ENCODE assay signal across 9 cellular contexts in genomic region chr19:18683109-18683954, GRCh38. TPM values are rescaled to one million over a fixed set of nuclear protein-coding genes. Genes with fewer than 3 reads are reported as not detected.
DNase-seq lines count a peak whose midpoint lies in the region; ATAC-seq, FAIRE-seq and TF ChIP-seq lines count a peak whose summit lies in the region.
"Had no signal": no experiment of that assay in that cellular context is flagged by ENCODE, and none has a peak within 500 bp of the region (broad histone marks: within the 10 kb centered on the region; RNA-seq: fewer than 3 reads in every experiment).

TSS of gene CRTC1 (plus strand) at chr19:18683680. CDS start at chr19:18683703, 23 bp downstream.

- no peak for FAIRE-seq in kidney (lab: Jason Lieb, UNC)
- FAIRE-seq: G401.6 had no signal

- H3K9me3 ChIP-seq in kidney (ENCODE audit: control insufficient read depth in 1 of 2, low read length in 2 of 2): no peaks in the 10 kb centered on the region

- H3K4me1 ChIP-seq in kidney (ENCODE audit: control insufficient read depth in 1 of 2, insufficient read depth in 1 of 2, low read depth in 1 of 2, low read length in 2 of 2): peaks cover 0 to 19% of the 10 kb centered on the region in 2 donors

- intact Hi-C loops in kidney (cut with DNase I): no loop called here

- DNase-seq in NCI-H226 (peak; percentile 50), kidney (peak; percentile 98)
- peak; percentile 90 to 91 for DNase-seq in central memory CD8-positive, alpha-beta T cell (ENCODE audit: low spot score in 2 of 2)
- DNase-seq in stimulated activated CD4-positive, alpha-beta T cell treated with anti-CD3 and anti-CD28 coated beads, Interleukin-12 subunit alpha, Interleukin-12 subunit beta, amount 100 ng/mL, for 48 hours (ENCODE audit: low read depth in 2 of 3, low spot score in 1 of 3): peak; percentile 78 to 89 (median 83)

- H3K27ac Mint-ChIP-seq in central memory CD8-positive, alpha-beta T cell (ENCODE audit: low read depth): peak within 1 kb of the TSS; percentile 68

- TF ChIP-seq CTCF in 22Rv1 (IDR thresholded peaks at IDR 0.05) (no peak), kidney (IDR thresholded peaks at IDR 0.05; ENCODE audit: borderline replicate concordance, extremely low read depth, insufficient read depth) (no peak)

- no peaks in the 10 kb centered on the region for H3K27me3 Mint-ChIP-seq in central memory CD8-positive, alpha-beta T cell

- peaks cover 11% of the 10 kb centered on the region for H3K36me3 Mint-ChIP-seq in central memory CD8-positive, alpha-beta T cell (ENCODE audit: insufficient read depth)

- peak within 1 kb of the TSS; percentile 58 for H3K27ac ChIP-seq in 22Rv1
- H3K27ac ChIP-seq in kidney (ENCODE audit: low read depth in 2 of 2, low read length in 2 of 2): peak within 1 kb of the TSS; percentile 78 to 84

- H3K9ac ChIP-seq in kidney (ENCODE audit: low read length in 2 of 2): peak within 1 kb of the TSS; percentile 73 to 77

- H3K9me3 Mint-ChIP-seq in central memory CD8-positive, alpha-beta T cell: no peaks in the 10 kb centered on the region

- H3K36me3 ChIP-seq in kidney (ENCODE audit: control insufficient read depth in 1 of 2, insufficient read depth in 2 of 2, low read length in 2 of 2): no peaks in the 10 kb centered on the region

- peak; percentile 79 for TF ChIP-seq POLR2A in GM18526 (IDR thresholded peaks at IDR 0.05; ENCODE audit: extremely low read depth, insufficient read length)

- peak within 1 kb of the TSS; percentile 83 to 86 for H3K4me3 ChIP-seq in kidney (ENCODE audit: low read length in 2 of 2)

- peak within 1 kb of the TSS; percentile 81 for H3K4me3 Mint-ChIP-seq in central memory CD8-positive, alpha-beta T cell

- peak; percentile 70 for ATAC-seq in HG03135 (IDR thresholded peaks at IDR 0.05; ENCODE audit: unreplicated experiment)
- peak; percentile 71 to 77 for ATAC-seq in activated CD4-positive, CD25-positive, alpha-beta regulatory T cell treated with anti-CD3 and anti-CD28 coated beads, Interleukin-2, amount 50 U/mL, for 24 hours
- ATAC-seq in central memory CD8-positive, alpha-beta T cell (replicated peaks; ENCODE audit: extremely low read depth, poor library complexity, severe bottlenecking): peak; percentile 75

- H3K4me1 Mint-ChIP-seq in central memory CD8-positive, alpha-beta T cell: peaks cover 24% of the 10 kb centered on the region

RNA-seq across cellular contexts. Expression of gene CRTC1, which starts in this region (rescaled TPM):
- 26.8 TPM for total RNA-seq in kidney
- polyA plus RNA-seq in kidney (ENCODE audit: insufficient read depth, low read depth, low replicate concordance): 10.9 TPM

Comparison
In these comparisons a context has a peak if more than half of its experiments do, and no peak if none do; other contexts are left out.
1. Peak in every context shown above with its lines: DNase-seq, ATAC-seq, H3K4me3 ChIP-seq and H3K27ac ChIP-seq.